1 cellular context compared by ENCODE assay signal in the genomic region with DNA sequence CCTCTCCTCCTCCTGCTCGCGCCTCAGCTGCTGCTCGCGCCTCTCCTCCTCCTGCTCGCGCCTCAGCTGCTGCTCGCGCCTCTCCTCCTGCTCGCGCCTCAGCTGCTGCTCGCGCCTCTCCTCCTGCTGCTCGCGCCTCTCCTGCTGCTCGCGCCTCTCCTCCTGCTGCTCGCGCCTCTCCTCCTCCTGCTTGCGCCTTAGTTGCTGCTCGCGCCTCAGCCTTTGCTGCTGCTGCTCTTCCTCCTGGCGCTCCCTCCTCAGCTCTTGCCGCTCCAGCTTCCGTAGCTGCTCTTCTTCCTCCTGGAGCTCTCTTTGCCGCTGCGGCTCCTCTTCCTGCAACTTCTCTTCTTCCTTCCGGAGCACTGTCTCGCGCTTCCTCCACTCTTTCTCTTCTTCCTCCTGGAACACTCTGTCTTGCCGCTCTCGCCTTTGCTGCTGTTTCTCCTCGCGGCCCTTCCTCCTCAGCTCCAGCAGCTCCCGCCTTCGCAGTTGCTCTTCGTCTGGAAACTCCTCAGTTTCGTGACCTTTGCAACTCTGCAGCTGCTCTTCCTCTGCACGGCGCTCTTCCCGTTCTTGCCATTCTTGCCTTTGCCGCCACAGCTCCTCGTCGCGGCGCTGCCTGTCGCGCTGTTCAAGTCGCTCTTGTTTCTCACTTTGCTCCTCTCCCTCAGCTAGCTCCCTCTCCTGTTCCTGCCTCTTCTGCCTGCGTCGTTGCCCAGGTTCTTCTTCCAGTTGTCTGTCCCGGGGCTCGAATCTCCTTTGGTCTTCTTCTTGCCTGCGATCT.
TF ChIP-seq lines count a peak whose summit lies in the region.

No MANE protein-coding gene starts in this region.

TF ChIP-seq in GM12878, 131 proteins besides CTCF, POLR2A, EP300 and RAD21:
- TF ChIP-seq BRCA1 (IDR thresholded peaks at IDR 0.05; ENCODE audit: low read depth, low read length) (no peak), NR2F1 (conservative IDR thresholded peaks at IDR 0.05) (no peak), MYC (IDR thresholded peaks at IDR 0.05; ENCODE audit: insufficient read depth, insufficient read length, insufficient replicate concordance, low read length, severe bottlenecking) (no peak), CEBPZ (IDR thresholded peaks at IDR 0.05; ENCODE audit: low read depth, low read length) (no peak)
